Comparison of ENCODE assay signal across 9 cellular contexts in the genomic region with DNA sequence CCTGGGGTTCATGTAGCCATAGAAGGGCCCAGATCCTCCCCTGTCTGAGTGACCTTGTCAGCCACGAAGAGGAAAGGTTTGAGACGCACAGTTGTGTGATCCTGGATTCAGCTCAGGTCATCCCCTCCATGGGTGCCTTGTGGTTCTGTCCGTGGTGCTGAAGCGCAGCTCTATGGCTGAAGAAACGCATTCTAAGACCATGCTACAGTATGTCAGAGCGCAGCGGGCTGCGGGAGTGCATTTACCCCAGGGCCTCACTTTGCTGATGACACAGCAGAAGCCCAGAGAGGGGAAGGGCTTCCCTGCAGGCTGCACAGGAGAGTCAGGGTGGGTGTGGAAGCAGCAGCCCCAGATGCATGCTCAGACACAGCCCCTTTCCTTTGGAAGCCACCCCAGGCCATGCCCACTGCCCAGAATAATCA.
DNase-seq lines count a peak whose midpoint lies in the region; ATAC-seq and TF ChIP-seq lines count a peak whose summit lies in the region.
"Had no signal": no experiment of that assay in that cellular context is flagged by ENCODE, and none has a peak within 500 bp of the region (broad histone marks: within the 10 kb centered on the region; RNA-seq: fewer than 3 reads in every experiment).

No MANE protein-coding gene starts in this region.

- ATAC-seq in right lobe of liver (no peak), HG03108 (IDR thresholded peaks at IDR 0.05; ENCODE audit: unreplicated experiment) (no peak), GM21515 (IDR thresholded peaks at IDR 0.05; ENCODE audit: unreplicated experiment) (no peak), GM21423 (IDR thresholded peaks at IDR 0.05; ENCODE audit: unreplicated experiment) (no peak)

- BruUV-seq in Caco-2 (replicated peaks; lab: Mats Ljungman, UMichigan): no TSS peak

- H3K9me3 ChIP-seq in Caco-2 (no peaks in the 10 kb centered on the region), adrenal gland (replicated peaks in 1 of 3) (no peaks in the 10 kb centered on the region), right lobe of liver (no peaks in the 10 kb centered on the region)

- H3K9me3 Mint-ChIP-seq in Caco-2 (ENCODE audit: unreplicated experiment): no peaks in the 10 kb centered on the region

- DNase-seq in Caco-2 (peak; percentile 60 to 69), HT-29 (ENCODE audit: low spot score) (peak; percentile 17), adrenal gland (peak in 5 of 7 donors; percentile 38 to 43 (median 40)), right lobe of liver (peak in 2 of 3 donors; percentile 12 to 40), NCI-H446 treated with DMSO at 0.1 percent for 48 hours (lab: John Stamatoyannopoulos, UW) (no peak)
- DNase-seq: NCI-H2107 had no signal

- 9 to 57% (median 13%) methylated on average over 1 to 8 of the region's 8 CpGs for WGBS in adrenal gland, 4 donors
- whole genome bisulfite sequencing in right lobe of liver (ENCODE audit: insufficient coverage, low coverage, low lambda C conversion rate, missing lambda C conversion rate): 43% methylated on average over 3 of the region's 8 CpGs

- POLR2A ChIA-PET in Caco-2 (lab: Charles Lee): no interaction called here

- CTCF ChIA-PET in Caco-2 (lab: Charles Lee): interaction anchor here (1.3 kb wide), 1 partner anchor 50 kb away, joined by 6 read pairs; no protein-coding TSS in a partner anchor

- H3K36me3 ChIP-seq in Caco-2 (ENCODE audit: control insufficient read depth, insufficient read depth, low read length): no peaks in the 10 kb centered on the region
- no peaks in the 10 kb centered on the region for H3K36me3 ChIP-seq in adrenal gland (replicated peaks in 1 of 2)
- H3K36me3 ChIP-seq in right lobe of liver: no peaks in the 10 kb centered on the region

- H3K27me3 ChIP-seq in Caco-2 (replicated peaks; ENCODE audit: control insufficient read depth, insufficient read depth, low read length): no peaks in the 10 kb centered on the region
- H3K27me3 ChIP-seq in adrenal gland: no peaks in the 10 kb centered on the region
- no peaks in the 10 kb centered on the region for H3K27me3 ChIP-seq in right lobe of liver

- no peaks in the 10 kb centered on the region for H3K36me3 Mint-ChIP-seq in Caco-2 (ENCODE audit: insufficient read depth, unreplicated experiment)

- no peak overlapping the region for H3K4me3 Mint-ChIP-seq in Caco-2 (ENCODE audit: unreplicated experiment)

- H3K27me3 Mint-ChIP-seq in Caco-2 (ENCODE audit: insufficient read depth, unreplicated experiment): peaks cover 19% of the 10 kb centered on the region

- H3K27ac Mint-ChIP-seq in Caco-2 (ENCODE audit: unreplicated experiment): no peak overlapping the region

- H3K27ac ChIP-seq in adrenal gland (no peak overlapping the region), right lobe of liver (no peak overlapping the region)

- H3K4me1 ChIP-seq in Caco-2 (no peaks in the 10 kb centered on the region), adrenal gland (replicated peaks in 1 of 2) (no peaks in the 10 kb centered on the region), right lobe of liver (no peaks in the 10 kb centered on the region)

- intact Hi-C loops in Caco-2 (cut with micrococcal nuclease; ENCODE audit: unreplicated experiment) (no loop called here), adrenal gland (cut with DNase I) (no loop called here), right lobe of liver (cut with DNase I) (no loop called here)

- no peaks in the 10 kb centered on the region for H3K4me1 Mint-ChIP-seq in Caco-2 (ENCODE audit: low read depth, unreplicated experiment)

- TF ChIP-seq CTCF in Caco-2 (IDR thresholded peaks at IDR 0.05; ENCODE audit: insufficient read depth in 1 of 2, low read depth in 1 of 2, low read length in 1 of 2, severe bottlenecking in 1 of 2, unreplicated experiment in 1 of 2): no peak
- no peak for TF ChIP-seq CTCF in adrenal gland (IDR thresholded peaks at IDR 0.05)
- TF ChIP-seq CTCF in right lobe of liver (IDR thresholded peaks at IDR 0.05): no peak

- H3K4me3 ChIP-seq in Caco-2 (ENCODE audit: low read depth, low read length): no peak overlapping the region
- no peak overlapping the region for H3K4me3 ChIP-seq in adrenal gland
- no peak overlapping the region for H3K4me3 ChIP-seq in right lobe of liver

- TF ChIP-seq POLR2A in adrenal gland (IDR thresholded peaks at IDR 0.05) (no peak), right lobe of liver (IDR thresholded peaks at IDR 0.05) (no peak)
